In the genomic region with DNA sequence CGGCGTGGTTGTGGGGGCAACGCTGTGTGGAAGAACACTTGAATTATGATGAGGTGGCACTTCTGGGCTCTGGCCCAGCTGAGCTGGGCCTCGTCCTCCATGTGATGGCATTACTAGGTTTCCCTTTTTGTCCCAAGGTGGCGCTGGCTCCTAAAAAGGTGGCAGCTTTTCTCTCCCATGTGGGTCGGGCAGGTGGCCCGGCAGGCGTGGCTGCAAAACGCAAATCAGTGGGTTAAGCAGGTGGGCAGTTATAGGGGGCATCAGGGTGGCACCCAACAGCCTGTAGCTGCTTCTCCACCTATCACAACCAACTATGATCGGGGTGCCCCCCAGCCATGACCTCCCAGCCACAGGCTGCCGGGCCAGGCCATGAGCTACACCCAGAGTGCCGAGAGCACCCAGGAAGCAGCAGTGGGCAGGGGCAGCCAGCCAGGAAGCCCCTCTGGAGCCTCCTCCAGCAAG, we compare ENCODE assay signal across 1 cellular context.
TF ChIP-seq lines count a peak whose summit lies in the region.

No MANE protein-coding gene starts in this region.

TF ChIP-seq in H1, 55 proteins besides CTCF, POLR2A, EP300 and RAD21 (continued from another document):
- no peak for TF ChIP-seq CHD7 (IDR thresholded peaks at IDR 0.05; ENCODE audit: insufficient replicate concordance, low read length)
- no peak for TF ChIP-seq FOSL1 (IDR thresholded peaks at IDR 0.05; ENCODE audit: insufficient read depth, low read depth, low read length)
- TF ChIP-seq ZNF274 (IDR thresholded peaks at IDR 0.05; ENCODE audit: borderline replicate concordance, extremely low read depth, low read length): no peak
- peak; percentile 71; the same call in 1 of the 2 replicates for TF ChIP-seq EGR1 (IDR thresholded peaks at IDR 0.05; ENCODE audit: borderline replicate concordance, low read depth, low read length)
